Comparison of ENCODE assay signal across 29 cellular contexts in genomic region chr6:157133856-157134255, GRCh38.
DNase-seq lines count a peak whose midpoint lies in the region; TF ChIP-seq lines count a peak whose summit lies in the region.
"Had no signal": no experiment of that assay in that cellular context is flagged by ENCODE, and none has a peak within 500 bp of the region (broad histone marks: within the 10 kb centered on the region; RNA-seq: fewer than 3 reads in every experiment).

No MANE protein-coding gene starts in this region.

- CTCF ChIA-PET in MCF 10A (lab: Yijun Ruan, JAX), result no interaction called here
- CTCF ChIA-PET in HEK293T (lab: Yijun Ruan, JAX), result no interaction called here
- CTCF ChIA-PET in activated naive CD4-positive, alpha-beta T cell treated with anti-CD3 and anti-CD28 coated beads for 36 hours (lab: Charles Lee), result no interaction called here

- H3K27ac ChIP-seq in breast epithelium (peak overlapping the region; percentile 49 to 53), colonic mucosa (peak overlapping the region; percentile 25), muscle layer of duodenum (ENCODE audit: low read length) (peak overlapping the region; percentile 67)
- H3K27ac ChIP-seq: A549, SK-N-MC had no signal

- H3K9me3 Mint-ChIP-seq in MCF 10A (ENCODE audit: unreplicated experiment), result no peaks in the 10 kb centered on the region
- no peaks in the 10 kb centered on the region for H3K9me3 Mint-ChIP-seq in activated naive CD4-positive, alpha-beta T cell treated with anti-CD3 and anti-CD28 coated beads for 36 hours
- H3K9me3 Mint-ChIP-seq: activated naive CD4-positive, alpha-beta T cell treated with anti-CD3 and anti-CD28 coated beads, Interleukin-2, amount 10 ng/mL, durations not matched to agents 7 days and 5 days; activated T-helper 1 cell treated with anti-CD3 and anti-CD28 coated beads, Interleukin-12 subunit alpha, Interleukin-12 subunit beta, Interleukin-2, Interleukin-4 antibody, amounts not matched to agents 30 ng/mL and 10 ng/mL and 1 ng/mL, durations not matched to agents 14 hours and 24 hours and 36 hours; CD4-positive, alpha-beta T cell; dendritic cell treated with granulocyte-macrophage colony-stimulating factor and Interleukin-4, amounts not matched to agents 40 ng/mL and 50 ng/mL, for 4 days; immature natural killer cell; natural killer cell; type B pancreatic cell had no signal

- H3K9me3 ChIP-seq in breast epithelium, result no peaks in the 10 kb centered on the region
- H3K9me3 ChIP-seq in colonic mucosa, result no peaks in the 10 kb centered on the region
- H3K9me3 ChIP-seq in muscle layer of duodenum (ENCODE audit: control insufficient read depth in 1 of 2, low read length in 2 of 2), result no peaks in the 10 kb centered on the region
- no peaks in the 10 kb centered on the region for H3K9me3 ChIP-seq in MG63
- H3K9me3 ChIP-seq: A549 had no signal

- POLR2A ChIA-PET in MCF 10A (lab: Yijun Ruan, JAX), result no interaction called here
- POLR2A ChIA-PET in HEK293T (lab: Yijun Ruan, JAX), result no interaction called here

- intact Hi-C loops in breast epithelium (cut with DNase I; ENCODE audit: low total_unique reads) (no loop called here), MCF 10A (cut with micrococcal nuclease) (no loop called here), colonic mucosa (cut with DNase I) (no loop called here)
- intact Hi-C loops in activated naive CD4-positive, alpha-beta T cell treated with anti-CD3 and anti-CD28 coated beads for 36 hours (cut with micrococcal nuclease), result no loop called here

- H3K27ac Mint-ChIP-seq in MCF 10A (ENCODE audit: low read depth, unreplicated experiment), result no peak overlapping the region
- H3K27ac Mint-ChIP-seq in activated naive CD4-positive, alpha-beta T cell treated with anti-CD3 and anti-CD28 coated beads for 36 hours, result no peak overlapping the region
- H3K27ac Mint-ChIP-seq: activated T-helper 1 cell treated with anti-CD3 and anti-CD28 coated beads, Interleukin-12 subunit alpha, Interleukin-12 subunit beta, Interleukin-2, Interleukin-4 antibody, amounts not matched to agents 30 ng/mL and 10 ng/mL and 1 ng/mL, durations not matched to agents 14 hours and 24 hours and 36 hours; CD4-positive, alpha-beta T cell; dendritic cell treated with granulocyte-macrophage colony-stimulating factor and Interleukin-4, amounts not matched to agents 40 ng/mL and 50 ng/mL, for 4 days; natural killer cell; type B pancreatic cell had no signal

- H3K4me1 ChIP-seq in breast epithelium (no peaks in the 10 kb centered on the region), colonic mucosa (peaks cover 7% of the 10 kb centered on the region), muscle layer of duodenum (ENCODE audit: control insufficient read depth in 1 of 2, insufficient read depth in 2 of 2, low read length in 2 of 2) (no peaks in the 10 kb centered on the region)

- no peaks in the 10 kb centered on the region for H3K27me3 ChIP-seq in breast epithelium
- H3K27me3 ChIP-seq in colonic mucosa, result no peaks in the 10 kb centered on the region
- H3K27me3 ChIP-seq in muscle layer of duodenum (ENCODE audit: low read depth, low read length), result no peaks in the 10 kb centered on the region
- H3K27me3 ChIP-seq in MG63, result no peaks in the 10 kb centered on the region

- H3K4me3 Mint-ChIP-seq in MCF 10A (ENCODE audit: unreplicated experiment), result no peak overlapping the region
- no peak overlapping the region for H3K4me3 Mint-ChIP-seq in activated naive CD4-positive, alpha-beta T cell treated with anti-CD3 and anti-CD28 coated beads for 36 hours
- H3K4me3 Mint-ChIP-seq: activated naive CD4-positive, alpha-beta T cell treated with anti-CD3 and anti-CD28 coated beads, Interleukin-2, amount 10 ng/mL, durations not matched to agents 7 days and 5 days; activated T-helper 1 cell treated with anti-CD3 and anti-CD28 coated beads, Interleukin-12 subunit alpha, Interleukin-12 subunit beta, Interleukin-2, Interleukin-4 antibody, amounts not matched to agents 30 ng/mL and 10 ng/mL and 1 ng/mL, durations not matched to agents 14 hours and 24 hours and 36 hours; CD4-positive, alpha-beta T cell; dendritic cell treated with granulocyte-macrophage colony-stimulating factor and Interleukin-4, amounts not matched to agents 40 ng/mL and 50 ng/mL, for 4 days; immature natural killer cell; natural killer cell; type B pancreatic cell had no signal

- H3K4me3 ChIP-seq in breast epithelium, result no peak overlapping the region
- no peak overlapping the region for H3K4me3 ChIP-seq in colonic mucosa
- no peak overlapping the region for H3K4me3 ChIP-seq in muscle layer of duodenum (ENCODE audit: low read depth in 1 of 2, low read length in 2 of 2)
- no peak overlapping the region for H3K4me3 ChIP-seq in MG63
- H3K4me3 ChIP-seq: A549, SK-N-MC had no signal

- H3K36me3 ChIP-seq in breast epithelium, result no peaks in the 10 kb centered on the region
- H3K36me3 ChIP-seq in colonic mucosa, result no peaks in the 10 kb centered on the region
- peaks cover 17 to 24% of the 10 kb centered on the region in 2 donors for H3K36me3 ChIP-seq in muscle layer of duodenum (ENCODE audit: control insufficient read depth in 1 of 2, insufficient read depth in 2 of 2, low read length in 2 of 2)
- peaks cover 13% of the 10 kb centered on the region; the same call in 1 of the 2 replicates for H3K36me3 ChIP-seq in MG63

- TF ChIP-seq CTCF in breast epithelium (IDR thresholded peaks at IDR 0.05) (no peak), MCF 10A (IDR thresholded peaks at IDR 0.05; ENCODE audit: unreplicated experiment) (no peak), colonic mucosa (IDR thresholded peaks at IDR 0.05) (no peak)

- H3K4me1 Mint-ChIP-seq in MCF 10A (ENCODE audit: insufficient read depth, unreplicated experiment), result peaks cover 11% of the 10 kb centered on the region
- H3K4me1 Mint-ChIP-seq in activated naive CD4-positive, alpha-beta T cell treated with anti-CD3 and anti-CD28 coated beads for 36 hours (ENCODE audit: low read depth), result peaks cover 9% of the 10 kb centered on the region

- no peak overlapping the region for H3K9ac ChIP-seq in colonic mucosa (ENCODE audit: low read depth in 2 of 2, low read length in 2 of 2)

- no peaks in the 10 kb centered on the region for H3K27me3 Mint-ChIP-seq in MCF 10A (ENCODE audit: insufficient read depth, unreplicated experiment)
- H3K27me3 Mint-ChIP-seq in activated naive CD4-positive, alpha-beta T cell treated with anti-CD3 and anti-CD28 coated beads for 36 hours (ENCODE audit: low read depth), result no peaks in the 10 kb centered on the region
- H3K27me3 Mint-ChIP-seq: activated naive CD4-positive, alpha-beta T cell treated with anti-CD3 and anti-CD28 coated beads, Interleukin-2, amount 10 ng/mL, durations not matched to agents 7 days and 5 days; CD4-positive, alpha-beta T cell; dendritic cell treated with granulocyte-macrophage colony-stimulating factor and Interleukin-4, amounts not matched to agents 40 ng/mL and 50 ng/mL, for 4 days; type B pancreatic cell had no signal

- DNase-seq in breast epithelium (ENCODE audit: low spot score in 2 of 2) (no peak), MCF 10A (ENCODE audit: unreplicated experiment) (no peak), NCI-H2029 treated with DMSO at 0.1 percent for 48 hours (lab: John Stamatoyannopoulos, UW) (peak; percentile 45), colonic mucosa (no peak), HEK293T (ENCODE audit: extremely low spot score) (no peak), MG63 (no peak)
- no peak for DNase-seq in activated naive CD4-positive, alpha-beta T cell treated with anti-CD3 and anti-CD28 coated beads for 36 hours
- DNase-seq: activated CD4-positive, CD25-positive, alpha-beta regulatory T cell; activated naive CD4-positive, alpha-beta T cell treated with anti-CD3 and anti-CD28 coated beads, Interleukin-2, amount 10 ng/mL, durations not matched to agents 7 days and 5 days; AML-193; amniotic stem cell; caudate nucleus; CD4-positive, alpha-beta T cell; EL; hypothalamus; immature natural killer cell; MM.1S; natural killer cell; NCI-H1436 treated with DMSO at 0.1 percent for 48 hours; NCI-H2171 treated with DMSO at 0.1 percent for 48 hours; NCI-H69; retina; RPMI8226 had no signal

- peaks cover 20% of the 10 kb centered on the region for H3K36me3 Mint-ChIP-seq in MCF 10A (ENCODE audit: insufficient read depth, unreplicated experiment)
- no peaks in the 10 kb centered on the region for H3K36me3 Mint-ChIP-seq in activated naive CD4-positive, alpha-beta T cell treated with anti-CD3 and anti-CD28 coated beads for 36 hours (ENCODE audit: low read depth)

- BruUV-seq in MCF 10A (replicated peaks; lab: Mats Ljungman, UMichigan), result no TSS peak

- no peak for TF ChIP-seq POLR2A in breast epithelium (IDR thresholded peaks at IDR 0.05)

TF ChIP-seq in HEK293T, 16 proteins besides CTCF, POLR2A, EP300 and RAD21:
- TF ChIP-seq PKNOX1 (IDR thresholded peaks at IDR 0.05) (no peak), SUZ12 (IDR thresholded peaks at IDR 0.05) (no peak), CTBP1 (IDR thresholded peaks at IDR 0.05; ENCODE audit: borderline replicate concordance) (no peak), TARDBP (IDR thresholded peaks at IDR 0.05) (no peak), L3MBTL2 (conservative IDR thresholded peaks at IDR 0.05) (no peak)
